10 cellular contexts compared by ENCODE assay signal in genomic region chr6:33377166-33377565, GRCh38.
"Had no signal": no experiment of that assay in that cellular context is flagged by ENCODE, and none has a peak within 500 bp of the region (broad histone marks: within the 10 kb centered on the region; RNA-seq: fewer than 3 reads in every experiment).

No MANE protein-coding gene starts in this region.

- H3K9me3 ChIP-seq: stomach, tibial nerve had no signal

- H3K4me3 ChIP-seq: stomach, tibial nerve had no signal

- H3K36me3 ChIP-seq: stomach, tibial nerve had no signal

- H3K27me3 ChIP-seq: stomach, tibial nerve had no signal

- H3K9me3 Mint-ChIP-seq: activated CD4-positive, alpha-beta T cell treated with anti-CD3 and anti-CD28 coated beads, Interleukin-2, amount 10 ng/mL, durations not matched to agents 7 days and 5 days; activated naive CD8-positive, alpha-beta T cell treated with anti-CD3 and anti-CD28 coated beads, Interleukin-2, amount 50 U/mL, for 24 hours; nephron progenitor cell had no signal

- H3K27me3 Mint-ChIP-seq: activated naive CD8-positive, alpha-beta T cell treated with anti-CD3 and anti-CD28 coated beads, Interleukin-2, amount 50 U/mL, for 24 hours had no signal

- H3K27ac Mint-ChIP-seq: activated CD4-positive, alpha-beta T cell treated with anti-CD3 and anti-CD28 coated beads, Interleukin-2, amount 10 ng/mL, durations not matched to agents 7 days and 5 days; activated naive CD8-positive, alpha-beta T cell treated with anti-CD3 and anti-CD28 coated beads, Interleukin-2, amount 50 U/mL, for 24 hours had no signal

- DNase-seq: activated CD4-positive, alpha-beta T cell treated with anti-CD3 and anti-CD28 coated beads, Interleukin-2, amount 10 ng/mL, durations not matched to agents 7 days and 5 days; activated CD4-positive, CD25-positive, alpha-beta regulatory T cell; activated CD8-positive, alpha-beta memory T cell treated with anti-CD3 and anti-CD28 coated beads for 24 hours; activated naive CD4-positive, alpha-beta T cell treated with Interleukin-2 at 50 U/mL for 16 hours; activated naive CD8-positive, alpha-beta T cell treated with anti-CD3 and anti-CD28 coated beads, Interleukin-2, amount 50 U/mL, for 24 hours; left ventricle myocardium superior; nephron progenitor cell; stimulated activated CD4-positive, alpha-beta T cell treated with anti-CD3 and anti-CD28 coated beads, Interleukin-4, amount 100 ng/mL, for 4 hours; stomach had no signal

- H3K4me3 Mint-ChIP-seq: activated CD4-positive, alpha-beta T cell treated with anti-CD3 and anti-CD28 coated beads, Interleukin-2, amount 10 ng/mL, durations not matched to agents 7 days and 5 days; activated naive CD8-positive, alpha-beta T cell treated with anti-CD3 and anti-CD28 coated beads, Interleukin-2, amount 50 U/mL, for 24 hours; nephron progenitor cell had no signal
